Comparison of ENCODE assay signal across 13 cellular contexts in genomic region chr3:33162615-33163014, GRCh38. TPM values are rescaled to one million over a fixed set of nuclear protein-coding genes. Genes with fewer than 3 reads are reported as not detected.
"Had no signal": no experiment of that assay in that cellular context is flagged by ENCODE, and none has a peak within 500 bp of the region (broad histone marks: within the 10 kb centered on the region; RNA-seq: fewer than 3 reads in every experiment).

No MANE protein-coding gene starts in this region.

RNA-seq across cellular contexts. Expression of gene SUSD5, which starts 56.0 kb away (rescaled TPM):
- total RNA-seq: activated CD4-positive, alpha-beta memory T cell treated with anti-CD3 and anti-CD28 coated beads for 36 hours; activated CD4-positive, alpha-beta memory T cell treated with anti-CD3 and anti-CD28 coated beads, Interleukin-2, amount 10 ng/mL, durations not matched to agents 7 days and 5 days; activated CD4-positive, alpha-beta T cell treated with anti-CD3 and anti-CD28 coated beads for 36 hours; activated CD4-positive, alpha-beta T cell treated with anti-CD3 and anti-CD28 coated beads, Interleukin-2, amount 10 ng/mL, durations not matched to agents 24 days and 14 days; activated CD4-positive, alpha-beta T cell treated with anti-CD3 and anti-CD28 coated beads, Interleukin-2, amount 10 ng/mL, durations not matched to agents 7 days and 5 days; activated CD8-positive, alpha-beta memory T cell treated with anti-CD3 and anti-CD28 coated beads for 36 hours; activated CD8-positive, alpha-beta memory T cell treated with anti-CD3 and anti-CD28 coated beads, Interleukin-2, amount 10 ng/mL, durations not matched to agents 7 days and 5 days; activated CD8-positive, alpha-beta T cell treated with anti-CD3 and anti-CD28 coated beads for 36 hours; activated CD8-positive, alpha-beta T cell treated with anti-CD3 and anti-CD28 coated beads, Interleukin-2, amount 10 ng/mL, durations not matched to agents 7 days and 5 days; T-cell; T-helper 1 cell treated with Interleukin-12 subunit alpha and Interleukin-12 subunit beta and Interleukin-4 antibody, amounts not matched to agents 30 ng/mL and 1 ng/mL, for 36 hours; T-helper 17 cell; T-helper 2 cell treated with Interferon-gamma antibody and Interleukin-4, amounts not matched to agents 100 ng/mL and 5 ng/mL, for 36 hours had no signal
